ENCODE assay signal across 1 cellular context in genomic region chr1:150976401-150976821, GRCh38.
TF ChIP-seq lines count a peak whose summit lies in the region.

No MANE protein-coding gene starts in this region.

TF ChIP-seq in endothelial cell of umbilical vein, 7 proteins besides CTCF, POLR2A, EP300 and RAD21:
- TF ChIP-seq JUN (IDR thresholded peaks at IDR 0.05; ENCODE audit: borderline replicate concordance, insufficient read depth, insufficient read length, low read depth) = no peak
- no peak for TF ChIP-seq FOS (IDR thresholded peaks at IDR 0.05; ENCODE audit: borderline replicate concordance, insufficient read depth, low read length)
- no peak for TF ChIP-seq MAX (IDR thresholded peaks at IDR 0.05; ENCODE audit: insufficient read depth, insufficient read length)
- TF ChIP-seq MYC (IDR thresholded peaks at IDR 0.05; ENCODE audit: low read depth, low read length) = no peak
- TF ChIP-seq POLR2AphosphoS5 (IDR thresholded peaks at IDR 0.05; ENCODE audit: insufficient read depth, low read depth, low read length) = no peak
- no peak for TF ChIP-seq GATA2 (IDR thresholded peaks at IDR 0.05; ENCODE audit: insufficient read depth, insufficient read length, low read depth, low read length)
- TF ChIP-seq EZH2 (IDR thresholded peaks at IDR 0.05; ENCODE audit: borderline replicate concordance, low read depth, low read length, severe bottlenecking) = no peak
